25 cellular contexts compared by ENCODE assay signal in genomic region chr10:78876449-78876848, GRCh38.
"Had no signal": no experiment of that assay in that cellular context is flagged by ENCODE, and none has a peak within 500 bp of the region (broad histone marks: within the 10 kb centered on the region; RNA-seq: fewer than 3 reads in every experiment).

No MANE protein-coding gene starts in this region.

- H3K4me2 ChIP-seq: hepatocyte, smooth muscle cell had no signal

- H3K9me3 ChIP-seq: esophagus muscularis mucosa, lower lobe of right lung, neutrophil, thyroid gland, vagina had no signal

- DNase-seq: dorsolateral prefrontal cortex; effector CD4-positive, alpha-beta T cell; foreskin keratinocyte; heart left ventricle; left cardiac atrium; left ventricle myocardium superior; lower lobe of right lung; natural killer cell; stimulated activated CD4-positive, alpha-beta T cell treated with anti-CD3 and anti-CD28 coated beads, Interleukin-12 subunit alpha, Interleukin-12 subunit beta, amount 100 ng/mL, for 4 hours; stimulated activated CD4-positive, alpha-beta T cell treated with anti-CD3 and anti-CD28 coated beads, Interleukin-1b, Interleukin-23, amount 100 ng/mL, for 48 hours; stimulated activated CD4-positive, alpha-beta T cell treated with anti-CD3 and anti-CD28 coated beads, Interleukin-4, amount 100 ng/mL, for 1 hour; stimulated activated naive CD4-positive, alpha-beta T cell; stimulated activated naive CD8-positive, alpha-beta T cell treated with anti-CD3 and anti-CD28 coated beads, Interleukin-15, amount 100 ng/mL, for 72 hours; thyroid gland; trophoblast cell had no signal

- H2AFZ ChIP-seq: hepatocyte, parathyroid adenoma had no signal

- H3K9ac ChIP-seq: parathyroid adenoma had no signal

- H3K79me2 ChIP-seq: hepatocyte, parathyroid adenoma had no signal

- H3K4me3 ChIP-seq: coronary artery, dorsolateral prefrontal cortex, esophagus muscularis mucosa, gastroesophageal sphincter, heart left ventricle, hepatocyte, lower lobe of right lung, smooth muscle cell, thyroid gland, vagina had no signal

- FAIRE-seq: islet of Langerhans had no signal

- H3K4me1 ChIP-seq: foreskin keratinocyte, lower lobe of right lung, parathyroid adenoma, thyroid gland, vagina had no signal

- H3K27me3 ChIP-seq: dorsolateral prefrontal cortex, esophagus muscularis mucosa, gastroesophageal sphincter, hepatocyte, thyroid gland, vagina had no signal

- ATAC-seq: foreskin keratinocyte; gastroesophageal sphincter; heart left ventricle; left cardiac atrium; left ventricle myocardium superior; lower lobe of right lung; natural killer cell; sciatic nerve; stimulated activated naive CD8-positive, alpha-beta T cell treated with anti-CD3 and anti-CD28 coated beads, Interleukin-15, amount 100 ng/mL, for 72 hours had no signal

- H3K36me3 ChIP-seq: esophagus muscularis mucosa, gastroesophageal sphincter, heart left ventricle, lower lobe of right lung, neutrophil, thyroid gland, vagina had no signal

- H3K27ac ChIP-seq: coronary artery, dorsolateral prefrontal cortex, esophagus muscularis mucosa, foreskin keratinocyte, gastroesophageal sphincter, heart left ventricle, hepatocyte, lower lobe of right lung, neutrophil, parathyroid adenoma, thyroid gland, vagina had no signal
